In the genomic region with DNA sequence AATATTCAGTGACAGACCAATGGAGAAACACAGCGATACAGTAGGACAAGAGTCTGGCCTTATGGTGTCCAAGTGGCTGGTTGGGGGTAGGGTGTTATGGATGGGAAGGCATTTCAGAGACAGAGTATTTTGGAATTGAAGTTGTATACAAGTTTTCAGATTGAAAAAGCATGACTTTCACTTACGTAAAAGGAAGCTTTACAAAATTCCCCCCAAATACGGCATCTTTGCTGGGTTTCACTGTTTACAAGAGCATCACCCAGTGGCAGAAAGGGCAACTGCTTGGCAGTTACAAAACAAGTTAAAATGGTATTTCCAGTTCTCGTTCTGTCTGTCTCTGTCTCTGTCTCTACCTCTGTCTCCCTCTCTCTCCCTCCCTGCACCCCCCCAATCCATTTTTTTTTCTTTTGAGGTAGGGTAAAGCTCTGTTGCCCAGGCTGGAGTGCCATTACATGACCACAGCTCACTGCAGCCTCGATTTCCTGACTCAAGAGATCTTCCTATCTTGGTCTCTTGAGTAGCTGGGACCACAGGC, we compare ENCODE assay signal across 8 cellular contexts.
DNase-seq lines count a peak whose midpoint lies in the region; ATAC-seq and TF ChIP-seq lines count a peak whose summit lies in the region.

No MANE protein-coding gene starts in this region.

- H3K36me3 Mint-ChIP-seq in CD4-positive, CD25-positive, alpha-beta regulatory T cell = no peaks in the 10 kb centered on the region

- TF ChIP-seq POLR2A in ovary (IDR thresholded peaks at IDR 0.05) (no peak), gastroesophageal sphincter (IDR thresholded peaks at IDR 0.05) (no peak)

- DNase-seq in CD4-positive, CD25-positive, alpha-beta regulatory T cell = peak in 2 of 3 donors; percentile 25 to 62
- DNase-seq in OCI-LY7 (ENCODE audit: low spot score) (peak; percentile 51), dedifferentiated amniotic fluid mesenchymal stem cell (ENCODE audit: extremely low spot score) (peak; percentile 16), ovary (peak in 2 of 5 donors; percentile 26), DMS153 treated with DMSO at 0.1 percent for 48 hours (lab: John Stamatoyannopoulos, UW; ENCODE audit: unreplicated experiment) (no peak)

- peak overlapping the region; percentile 33 for H3K4me3 ChIP-seq in CD4-positive, CD25-positive, alpha-beta regulatory T cell (ENCODE audit: low read depth, low read length)
- H3K4me3 ChIP-seq in OCI-LY7 (ENCODE audit: low read depth, low read length, poor library complexity, severe bottlenecking) = no peak overlapping the region
- H3K4me3 ChIP-seq in ovary = no peak overlapping the region
- no peak overlapping the region for H3K4me3 ChIP-seq in gastroesophageal sphincter

- BruUV-seq in OCI-LY7 (replicated peaks; lab: Mats Ljungman, UMichigan) = no TSS peak

- H3K27ac ChIP-seq in CD4-positive, CD25-positive, alpha-beta regulatory T cell (ENCODE audit: insufficient read depth, low read length, poor library complexity, severe bottlenecking) = no peak overlapping the region
- no peak overlapping the region for H3K27ac ChIP-seq in OCI-LY7 (ENCODE audit: low read depth, low read length, poor library complexity, severe bottlenecking)
- no peak overlapping the region for H3K27ac ChIP-seq in ovary
- no peak overlapping the region for H3K27ac ChIP-seq in gastroesophageal sphincter

- H3K79me2 ChIP-seq in OCI-LY7 (ENCODE audit: insufficient read depth, low read depth, low read length) = no peaks in the 10 kb centered on the region

- H4K20me1 ChIP-seq in OCI-LY7 (ENCODE audit: insufficient read depth, low read length) = no peaks in the 10 kb centered on the region

- peak overlapping the region in 2 of 4 donors; percentile 12 to 54 for H3K4me3 Mint-ChIP-seq in CD4-positive, CD25-positive, alpha-beta regulatory T cell

- H3K27me3 ChIP-seq in CD4-positive, CD25-positive, alpha-beta regulatory T cell (ENCODE audit: control insufficient read depth, insufficient read depth, low read length) = no peaks in the 10 kb centered on the region
- H3K27me3 ChIP-seq in ovary = no peaks in the 10 kb centered on the region
- no peaks in the 10 kb centered on the region for H3K27me3 ChIP-seq in gastroesophageal sphincter

- H2AFZ ChIP-seq in OCI-LY7 (ENCODE audit: low read length) = peak overlapping the region; percentile 46; the same call in 1 of the 2 replicates

- TF ChIP-seq CTCF in OCI-LY7 (conservative IDR thresholded peaks at IDR 0.05; ENCODE audit: low read length) (peak; percentile 84), ovary (IDR thresholded peaks at IDR 0.05) (peak; percentile 35 to 60 (median 37)), gastroesophageal sphincter (IDR thresholded peaks at IDR 0.05) (peak in 2 of 4 experiments; percentile 18 to 38)

- H3K27me3 Mint-ChIP-seq in CD4-positive, CD25-positive, alpha-beta regulatory T cell = no peaks in the 10 kb centered on the region

- no peak for ATAC-seq in CD4-positive, CD25-positive, alpha-beta regulatory T cell (ENCODE audit: low read depth in 2 of 2)
- ATAC-seq in GM18867 (IDR thresholded peaks at IDR 0.05; ENCODE audit: unreplicated experiment) (peak; percentile 52), HG03064 (IDR thresholded peaks at IDR 0.05; ENCODE audit: low read depth, unreplicated experiment) (peak; percentile 42), gastroesophageal sphincter (no peak)

- H3K9me3 Mint-ChIP-seq in CD4-positive, CD25-positive, alpha-beta regulatory T cell = no peaks in the 10 kb centered on the region

- CTCF ChIA-PET in OCI-LY7 (lab: Charles Lee; ENCODE audit: unreplicated experiment) = no interaction called here

- H3K27ac Mint-ChIP-seq in CD4-positive, CD25-positive, alpha-beta regulatory T cell = no peak overlapping the region

- no peaks in the 10 kb centered on the region for H3K36me3 ChIP-seq in CD4-positive, CD25-positive, alpha-beta regulatory T cell (ENCODE audit: control insufficient read depth, insufficient read depth, low read length)
- H3K36me3 ChIP-seq in OCI-LY7 (ENCODE audit: insufficient read depth, low read length) (no peaks in the 10 kb centered on the region), ovary (no peaks in the 10 kb centered on the region), gastroesophageal sphincter (peaks cover 0 to 7% of the 10 kb centered on the region in 2 donors)

- H3K9me2 ChIP-seq in OCI-LY7 (ENCODE audit: insufficient read depth, low read length) = no peaks in the 10 kb centered on the region

- H3K4me1 Mint-ChIP-seq in CD4-positive, CD25-positive, alpha-beta regulatory T cell = peaks cover 0 to 30% (median 10%) of the 10 kb centered on the region in 4 donors

- H3K4me2 ChIP-seq in OCI-LY7 (ENCODE audit: low read length) = no peak overlapping the region

- H3K4me1 ChIP-seq in CD4-positive, CD25-positive, alpha-beta regulatory T cell (ENCODE audit: control insufficient read depth, insufficient read depth, low read length, poor library complexity, severe bottlenecking) = peaks cover 7% of the 10 kb centered on the region
- peaks cover 17% of the 10 kb centered on the region for H3K4me1 ChIP-seq in OCI-LY7 (ENCODE audit: insufficient read depth, low read length, poor library complexity, severe bottlenecking)
- H3K4me1 ChIP-seq in ovary (ENCODE audit: insufficient read depth) = no peaks in the 10 kb centered on the region
- peaks cover 0 to 5% (median 0%) of the 10 kb centered on the region in 3 donors for H3K4me1 ChIP-seq in gastroesophageal sphincter

- no peak for TF ChIP-seq EP300 in ovary (IDR thresholded peaks at IDR 0.05)
- TF ChIP-seq EP300 in gastroesophageal sphincter (IDR thresholded peaks at IDR 0.05) = no peak

- WGBS in ovary, 3 donors = 42 to 59% (median 53%) methylated on average over 5 of the region's 5 CpGs
- WGBS in gastroesophageal sphincter (ENCODE audit: low coverage in 1 of 2), 2 donors = 54 to 60% methylated on average over 5 of the region's 5 CpGs

- no peaks in the 10 kb centered on the region for H3K9me3 ChIP-seq in CD4-positive, CD25-positive, alpha-beta regulatory T cell (ENCODE audit: control insufficient read depth in 2 of 2, low read length in 2 of 2)
- H3K9me3 ChIP-seq in OCI-LY7 (ENCODE audit: low read length) (no peaks in the 10 kb centered on the region), ovary (no peaks in the 10 kb centered on the region), gastroesophageal sphincter (no peaks in the 10 kb centered on the region)

- POLR2A ChIA-PET in OCI-LY7 (lab: Charles Lee) = interaction anchor here (0.6 kb wide), 1 partner anchor 165 kb away, joined by 3 read pairs; no protein-coding TSS in a partner anchor

- intact Hi-C loops in OCI-LY7 (cut with micrococcal nuclease; ENCODE audit: unreplicated experiment) (no loop called here), ovary (cut with DNase I) (no loop called here)

Comparison
In these comparisons a context has a peak if more than half of its experiments do, and no peak if none do; other contexts are left out.
1. ATAC-seq: peak in GM18867 (single experiment) and HG03064 (single experiment); none in CD4-positive, CD25-positive, alpha-beta regulatory T cell (0 of 2) and gastroesophageal sphincter (single experiment).